ENCODE assay signal across 13 cellular contexts in the genomic region with DNA sequence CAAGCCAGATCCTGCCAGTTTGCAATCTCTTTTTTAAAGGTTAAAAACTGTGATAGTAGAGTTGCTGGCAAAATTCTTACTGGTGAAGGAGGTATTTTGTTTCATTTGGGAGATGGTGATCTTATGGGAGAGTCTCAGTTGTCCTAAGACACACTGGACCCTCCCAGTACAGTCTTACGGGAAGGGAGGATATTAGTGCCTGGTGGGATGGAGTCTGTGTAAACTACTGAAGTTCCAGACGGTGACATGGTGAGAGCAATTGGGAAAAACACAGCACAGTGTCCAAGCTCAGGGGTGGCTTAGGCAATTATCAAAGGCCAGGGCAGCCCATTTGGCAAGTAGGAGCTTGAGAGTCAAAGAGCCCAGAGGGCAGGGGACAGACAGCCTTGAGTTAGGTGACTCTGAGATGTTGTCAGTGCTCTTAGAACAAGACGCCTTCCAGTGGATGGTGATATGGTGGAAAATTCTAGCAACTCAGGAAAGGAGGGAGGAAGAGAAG.
A peak's percentile ranks its signal among the peaks of the same experiment; 100 is the strongest.
DNase-seq lines count a peak whose midpoint lies in the region; ATAC-seq and TF ChIP-seq lines count a peak whose summit lies in the region.
"Had no signal": no experiment of that assay in that cellular context is flagged by ENCODE, and none has a peak within 500 bp of the region (broad histone marks: within the 10 kb centered on the region; RNA-seq: fewer than 3 reads in every experiment).

No MANE protein-coding gene starts in this region.

- H2AFZ ChIP-seq in mesenchymal stem cell (ENCODE audit: low read depth, low read length): no peak overlapping the region

- no peak overlapping the region for H4K8ac ChIP-seq in mesenchymal stem cell (ENCODE audit: low read length)

- H3K9me3 ChIP-seq in Caco-2 (no peaks in the 10 kb centered on the region), HEK293 (ENCODE audit: control insufficient read depth, insufficient read depth, low read depth, low read length) (no peaks in the 10 kb centered on the region), mesenchymal stem cell (ENCODE audit: control insufficient read depth, low read length) (no peaks in the 10 kb centered on the region)
- H3K9me3 ChIP-seq: BE2C had no signal

- no peak overlapping the region for H2BK120ac ChIP-seq in mesenchymal stem cell (ENCODE audit: low read depth, low read length)

- DNase-seq in Caco-2: no peak
- no peak for DNase-seq in mesenchymal stem cell
- DNase-seq in COR-L47 (lab: John Stamatoyannopoulos, UW): no peak
- DNase-seq in activated CD4-positive, alpha-beta T cell treated with anti-CD3 and anti-CD28 coated beads for 4 hours: no peak
- DNase-seq: BE2C; CD4-positive, alpha-beta memory T cell; GOT3; H9 had no signal

- no peak overlapping the region for H3K4me3 Mint-ChIP-seq in Caco-2 (ENCODE audit: unreplicated experiment)
- H3K4me3 Mint-ChIP-seq in stimulated activated memory B cell treated with anti-CD40 and anti-IgM and Interleukin-4, amounts not matched to agents 10 μg/mL and 1 μg/mL and 100 μg/mL, for 72 hours: no peak overlapping the region
- H3K4me3 Mint-ChIP-seq: CD4-positive, alpha-beta memory T cell; H9 had no signal

- peak overlapping the region; percentile 91 for H3K27ac Mint-ChIP-seq in Caco-2 (ENCODE audit: unreplicated experiment)
- peak overlapping the region; percentile 78 for H3K27ac Mint-ChIP-seq in stimulated activated memory B cell treated with anti-CD40 and anti-IgM and Interleukin-4, amounts not matched to agents 10 μg/mL and 1 μg/mL and 100 μg/mL, for 72 hours
- H3K27ac Mint-ChIP-seq: CD4-positive, alpha-beta memory T cell; H9 had no signal

- H3K4me1 Mint-ChIP-seq in Caco-2 (ENCODE audit: low read depth, unreplicated experiment): peaks cover 18% of the 10 kb centered on the region
- H3K4me1 Mint-ChIP-seq in stimulated activated memory B cell treated with anti-CD40 and anti-IgM and Interleukin-4, amounts not matched to agents 10 μg/mL and 1 μg/mL and 100 μg/mL, for 72 hours: peaks cover 43% of the 10 kb centered on the region
- H3K4me1 Mint-ChIP-seq: CD4-positive, alpha-beta memory T cell; H9 had no signal

- no peak overlapping the region for H3K4me2 ChIP-seq in mesenchymal stem cell (ENCODE audit: low read length, poor library complexity, severe bottlenecking)

- H3K79me1 ChIP-seq in mesenchymal stem cell (replicated peaks; ENCODE audit: low read length, poor library complexity, severe bottlenecking): no peaks in the 10 kb centered on the region

- H3K27ac ChIP-seq in HEK293 (ENCODE audit: extremely low read depth, low read depth, low read length): no peak overlapping the region
- no peak overlapping the region for H3K27ac ChIP-seq in mesenchymal stem cell (ENCODE audit: low read length, poor library complexity, severe bottlenecking)
- H3K27ac ChIP-seq: C4-2B had no signal

- H2BK5ac ChIP-seq in mesenchymal stem cell (ENCODE audit: low read depth, low read length, poor library complexity, severe bottlenecking): no peak overlapping the region

- H3K36me3 ChIP-seq in Caco-2 (ENCODE audit: control insufficient read depth, insufficient read depth, low read length) (no peaks in the 10 kb centered on the region), HEK293 (ENCODE audit: control insufficient read depth in 2 of 2, insufficient read depth in 1 of 2, low read length in 2 of 2) (no peaks in the 10 kb centered on the region), mesenchymal stem cell (ENCODE audit: control insufficient read depth in 1 of 2, insufficient read depth in 2 of 2, low read depth in 1 of 2, low read length in 2 of 2) (no peaks in the 10 kb centered on the region)
- H3K36me3 ChIP-seq: BE2C had no signal

- no peak overlapping the region for H3K14ac ChIP-seq in mesenchymal stem cell (ENCODE audit: low read length in 2 of 2)

- intact Hi-C loops in Caco-2 (cut with micrococcal nuclease; ENCODE audit: unreplicated experiment): no loop called here

- no peaks in the 10 kb centered on the region for H3K27me3 ChIP-seq in Caco-2 (replicated peaks; ENCODE audit: control insufficient read depth, insufficient read depth, low read length)
- H3K27me3 ChIP-seq in mesenchymal stem cell (ENCODE audit: control insufficient read depth in 1 of 2, insufficient read depth in 1 of 2, low read length in 2 of 2): no peaks in the 10 kb centered on the region
- H3K27me3 ChIP-seq: BE2C had no signal

- H3K4me1 ChIP-seq in Caco-2 (peaks cover 40% of the 10 kb centered on the region), HEK293 (ENCODE audit: control insufficient read depth, insufficient read depth, low read length) (peaks cover 5% of the 10 kb centered on the region; the same call in 1 of the 2 replicates), mesenchymal stem cell (ENCODE audit: control insufficient read depth, insufficient read depth, low read depth, low read length) (peaks cover 6% of the 10 kb centered on the region)
- H3K4me1 ChIP-seq: BE2C had no signal

- H2BK15ac ChIP-seq in mesenchymal stem cell (ENCODE audit: low read depth, poor library complexity, severe bottlenecking): no peak overlapping the region

- WGBS in mesenchymal stem cell: 95% methylated on average over 3 of the region's 3 CpGs

- no peak for TF ChIP-seq CTCF in Caco-2 (IDR thresholded peaks at IDR 0.05; ENCODE audit: insufficient read depth in 1 of 2, low read depth in 1 of 2, low read length in 1 of 2, severe bottlenecking in 1 of 2, unreplicated experiment in 1 of 2)
- TF ChIP-seq CTCF in HEK293 (tag by site-specific recombination; IDR thresholded peaks at IDR 0.05): no peak

- peaks cover 10% of the 10 kb centered on the region for H3K9me3 Mint-ChIP-seq in Caco-2 (ENCODE audit: unreplicated experiment)
- peaks cover 11% of the 10 kb centered on the region for H3K9me3 Mint-ChIP-seq in stimulated activated memory B cell treated with anti-CD40 and anti-IgM and Interleukin-4, amounts not matched to agents 10 μg/mL and 1 μg/mL and 100 μg/mL, for 72 hours
- H3K9me3 Mint-ChIP-seq: H9 had no signal

- no peak overlapping the region for H2BK12ac ChIP-seq in mesenchymal stem cell (ENCODE audit: low read length in 2 of 2)

- peak overlapping the region; percentile 42 for H2AK5ac ChIP-seq in mesenchymal stem cell (ENCODE audit: low read length, severe bottlenecking)

- POLR2A ChIA-PET in Caco-2 (lab: Charles Lee): no interaction called here
- POLR2A ChIA-PET in HEK293 (lab: Yijun Ruan, JAX): no interaction called here

- H3K27me3 Mint-ChIP-seq in Caco-2 (ENCODE audit: insufficient read depth, unreplicated experiment): no peaks in the 10 kb centered on the region
- no peaks in the 10 kb centered on the region for H3K27me3 Mint-ChIP-seq in stimulated activated memory B cell treated with anti-CD40 and anti-IgM and Interleukin-4, amounts not matched to agents 10 μg/mL and 1 μg/mL and 100 μg/mL, for 72 hours
- H3K27me3 Mint-ChIP-seq: CD4-positive, alpha-beta memory T cell; IgD-negative memory B cell had no signal

- H4K91ac ChIP-seq in mesenchymal stem cell (ENCODE audit: low read length): no peak overlapping the region

- H3K23ac ChIP-seq in mesenchymal stem cell (ENCODE audit: low read length in 2 of 2): no peak overlapping the region

- no peak overlapping the region for H3K4ac ChIP-seq in mesenchymal stem cell (ENCODE audit: low read depth in 1 of 2, low read length in 2 of 2)

- CTCF ChIA-PET in Caco-2 (lab: Charles Lee): no interaction called here
- CTCF ChIA-PET in HEK293 (lab: Yijun Ruan, JAX): no interaction called here

- H3K4me3 ChIP-seq in Caco-2 (ENCODE audit: low read depth, low read length): no peak overlapping the region
- H3K4me3 ChIP-seq in HEK293 (ENCODE audit: low read depth, low read length): no peak overlapping the region
- no peak overlapping the region for H3K4me3 ChIP-seq in mesenchymal stem cell (ENCODE audit: insufficient read depth in 1 of 2, low read depth in 1 of 2, low read length in 2 of 2)

- no peak overlapping the region for H3K18ac ChIP-seq in mesenchymal stem cell (ENCODE audit: low read depth in 1 of 2, low read length in 2 of 2)

- ATAC-seq in stimulated activated memory B cell treated with anti-CD40 and anti-IgM and Interleukin-4, amounts not matched to agents 10 μg/mL and 1 μg/mL and 100 μg/mL, for 72 hours: no peak
- ATAC-seq in GM21381 (IDR thresholded peaks at IDR 0.05; ENCODE audit: unreplicated experiment): no peak

- no TSS peak for BruUV-seq in Caco-2 (replicated peaks; lab: Mats Ljungman, UMichigan)

- no peak overlapping the region for H3K9ac ChIP-seq in mesenchymal stem cell (ENCODE audit: low read length)

- no peaks in the 10 kb centered on the region for H3K36me3 Mint-ChIP-seq in Caco-2 (ENCODE audit: insufficient read depth, unreplicated experiment)
- H3K36me3 Mint-ChIP-seq in stimulated activated memory B cell treated with anti-CD40 and anti-IgM and Interleukin-4, amounts not matched to agents 10 μg/mL and 1 μg/mL and 100 μg/mL, for 72 hours: peaks cover 19% of the 10 kb centered on the region
- H3K36me3 Mint-ChIP-seq: CD4-positive, alpha-beta memory T cell; IgD-negative memory B cell had no signal

TF ChIP-seq in HEK293, 187 proteins besides CTCF, POLR2A, EP300 and RAD21:
- TF ChIP-seq ZNF626 (tag by site-specific recombination; IDR thresholded peaks at IDR 0.05) (no peak), ZNF660 (tag by site-specific recombination; IDR thresholded peaks at IDR 0.05) (no peak), ZNF571 (tag by site-specific recombination; IDR thresholded peaks at IDR 0.05) (no peak), WT1 (tag by site-specific recombination; IDR thresholded peaks at IDR 0.05) (0 out of 2 replicates have a peak, but pooled peaks have one; percentile 17)
